11 cellular contexts compared by ENCODE assay signal in the genomic region with DNA sequence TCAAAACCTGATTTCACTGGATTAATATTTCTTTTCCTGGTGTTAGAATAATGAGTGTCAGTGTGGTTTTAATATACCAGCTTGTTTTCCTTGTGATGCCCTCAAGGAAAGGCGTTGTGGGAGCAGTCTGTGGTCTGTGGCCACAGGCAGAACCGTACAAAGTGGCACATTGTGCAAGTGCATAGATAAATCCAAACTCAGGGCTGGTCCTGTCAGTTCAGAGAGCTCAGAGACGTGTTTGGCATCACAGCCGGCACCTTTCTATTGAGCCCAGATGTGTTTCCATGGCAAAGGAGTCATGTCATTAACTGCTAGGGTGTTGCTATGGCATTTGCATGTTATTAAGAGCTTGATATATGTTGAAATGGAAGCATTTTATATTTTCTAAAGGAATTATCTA.
"Had no signal": no experiment of that assay in that cellular context is flagged by ENCODE, and none has a peak within 500 bp of the region (broad histone marks: within the 10 kb centered on the region; RNA-seq: fewer than 3 reads in every experiment).

No MANE protein-coding gene starts in this region.

- H3K36me3 ChIP-seq: pancreas, thyroid gland had no signal

- DNase-seq: activated CD4-positive, alpha-beta T cell treated with anti-CD3 and anti-CD28 coated beads, Interleukin-2, amount 50 U/mL, for 48 hours; activated CD8-positive, alpha-beta memory T cell treated with anti-CD3 and anti-CD28 coated beads, Interleukin-2, amount 10 ng/mL, durations not matched to agents 7 days and 5 days; activated effector memory CD4-positive, alpha-beta T cell treated with Interleukin-2 at 50 U/mL for 16 hours; activated naive CD4-positive, alpha-beta T cell treated with anti-CD3 and anti-CD28 coated beads, Interleukin-2, amount 50 U/mL, for 16 hours; activated T-cell treated with anti-CD3 and anti-CD28 coated beads, Interleukin-2, amount 50 U/mL, for 24 hours; naive thymus-derived CD4-positive, alpha-beta T cell; pancreas; thyroid gland had no signal

- H3K27me3 ChIP-seq: pancreas, thyroid gland had no signal

- H3K27ac ChIP-seq: pancreas, thyroid gland, VCaP had no signal

- H3K4me3 ChIP-seq: pancreas, thyroid gland had no signal

- H3K4me1 ChIP-seq: pancreas, thyroid gland had no signal

- H3K9me3 ChIP-seq: pancreas, thyroid gland had no signal

- ATAC-seq: activated CD8-positive, alpha-beta memory T cell treated with anti-CD3 and anti-CD28 coated beads, Interleukin-2, amount 10 ng/mL, durations not matched to agents 7 days and 5 days; esophagus mucosa; naive thymus-derived CD4-positive, alpha-beta T cell; pancreas; stimulated activated effector memory CD8-positive, alpha-beta T cell treated with anti-CD3 and anti-CD28 coated beads, Interleukin-12 subunit alpha, Interleukin-12 subunit beta, amount 100 ng/mL, for 72 hours had no signal
